ENCODE assay signal across 22 cellular contexts in genomic region chr14:95513261-95513660, GRCh38. TPM values are rescaled to one million over a fixed set of nuclear protein-coding genes. Genes with fewer than 3 reads are reported as not detected.
DNase-seq lines count a peak whose midpoint lies in the region; ATAC-seq and TF ChIP-seq lines count a peak whose summit lies in the region.
"Had no signal": no experiment of that assay in that cellular context is flagged by ENCODE, and none has a peak within 500 bp of the region (broad histone marks: within the 10 kb centered on the region; RNA-seq: fewer than 3 reads in every experiment).

No MANE protein-coding gene starts in this region.

- H3K27ac ChIP-seq in vagina = peak overlapping the region; percentile 94
- H3K27ac ChIP-seq in GM23338 (ENCODE audit: low read depth) = no peak overlapping the region
- no peak overlapping the region for H3K27ac ChIP-seq in transverse colon
- H3K27ac ChIP-seq: KMS-11 had no signal

- H4K20me1 ChIP-seq in GM23338 (replicated peaks; ENCODE audit: insufficient read depth) = no peaks in the 10 kb centered on the region; the same call in 1 of the 2 replicates

- no peak for TF ChIP-seq EP300 in transverse colon (IDR thresholded peaks at IDR 0.05; ENCODE audit: low read depth)

- no peaks in the 10 kb centered on the region for H3K9me2 ChIP-seq in GM23338 (ENCODE audit: insufficient read depth)

- no peak for DNase-seq in activated naive CD8-positive, alpha-beta T cell treated with anti-CD3 and anti-CD28 coated beads, Interleukin-2, amount 50 U/mL, for 24 hours
- no peak for DNase-seq in effector memory CD8-positive, alpha-beta T cell
- no peak for DNase-seq in vagina (ENCODE audit: extremely low spot score in 2 of 2)
- DNase-seq in anterior cingulate cortex (lab: John Stamatoyannopoulos, UW) = no peak
- DNase-seq in GM23338 (ENCODE audit: low spot score) = no peak
- no peak for DNase-seq in transverse colon
- DNase-seq: activated T-cell treated with anti-CD3 and anti-CD28 coated beads for 4 hours; Calu3; cortex of kidney; foreskin fibroblast; NCI-H2081 treated with DMSO at 0.1 percent for 48 hours; NCI-H526; SIG-M5; stimulated activated naive B cell treated with anti-CD40 and anti-IgM and Interleukin-4, amounts not matched to agents 10 μg/mL and 1 μg/mL and 100 μg/mL, for 72 hours had no signal

- no peak overlapping the region for H3K4me2 ChIP-seq in GM23338
- H3K4me2 ChIP-seq: KMS-11 had no signal

- no peaks in the 10 kb centered on the region for H3K27me3 ChIP-seq in vagina
- peaks cover 33% of the 10 kb centered on the region for H3K27me3 ChIP-seq in GM23338 (ENCODE audit: insufficient read depth)
- H3K27me3 ChIP-seq in transverse colon = no peaks in the 10 kb centered on the region
- H3K27me3 ChIP-seq: breast epithelium, right atrium auricular region, upper lobe of left lung had no signal

- ATAC-seq in activated naive CD8-positive, alpha-beta T cell treated with anti-CD3 and anti-CD28 coated beads, Interleukin-2, amount 50 U/mL, for 24 hours = no peak
- ATAC-seq in effector memory CD8-positive, alpha-beta T cell (replicated peaks) = no peak
- no peak for ATAC-seq in GM23338
- ATAC-seq: activated naive CD4-positive, alpha-beta T cell treated with anti-CD3 and anti-CD28 coated beads, Interleukin-2, amount 50 U/mL, for 72 hours; stimulated activated naive B cell treated with anti-CD40 and anti-IgM and Interleukin-4, amounts not matched to agents 10 μg/mL and 1 μg/mL and 100 μg/mL, for 72 hours had no signal

- in situ Hi-C loops in transverse colon (cut with MboI; ENCODE audit: low pct_ligation_motif_present in 1 of 4, low pct_unique_long_range_greater_than_20kb in 1 of 4, low sequenced_read_pairs in 3 of 4) = no loop called here

- H3K27ac Mint-ChIP-seq in activated naive CD8-positive, alpha-beta T cell = peak overlapping the region; percentile 62
- no peak overlapping the region for H3K27ac Mint-ChIP-seq in activated naive CD8-positive, alpha-beta T cell treated with anti-CD3 and anti-CD28 coated beads, Interleukin-2, amount 50 U/mL, for 24 hours
- H3K27ac Mint-ChIP-seq in IgD-negative memory B cell (peak overlapping the region; percentile 23 to 65 (median 29)), GM23338 (no peak overlapping the region)
- peak overlapping the region; percentile 95 for H3K27ac Mint-ChIP-seq in effector memory CD8-positive, alpha-beta T cell
- H3K27ac Mint-ChIP-seq: mesothelial cell of epicardium had no signal

- no peak overlapping the region for H3K4me3 Mint-ChIP-seq in activated naive CD8-positive, alpha-beta T cell
- no peak overlapping the region for H3K4me3 Mint-ChIP-seq in activated naive CD8-positive, alpha-beta T cell treated with anti-CD3 and anti-CD28 coated beads, Interleukin-2, amount 50 U/mL, for 24 hours
- peak overlapping the region; percentile 21 to 98 (median 71) for H3K4me3 Mint-ChIP-seq in IgD-negative memory B cell
- no peak overlapping the region for H3K4me3 Mint-ChIP-seq in effector memory CD8-positive, alpha-beta T cell
- H3K4me3 Mint-ChIP-seq in GM23338 = no peak overlapping the region
- H3K4me3 Mint-ChIP-seq: mesothelial cell of epicardium; stimulated activated naive B cell treated with anti-CD40 and anti-IgM and Interleukin-4, amounts not matched to agents 10 μg/mL and 1 μg/mL and 100 μg/mL, for 72 hours had no signal

- peaks cover 86% of the 10 kb centered on the region for H3K4me1 ChIP-seq in vagina
- peaks cover 3% of the 10 kb centered on the region; the same call in 1 of the 2 replicates for H3K4me1 ChIP-seq in GM23338 (ENCODE audit: insufficient read depth)
- peaks cover 18 to 42% (median 31%) of the 10 kb centered on the region in 4 donors for H3K4me1 ChIP-seq in transverse colon

- H3K9me3 ChIP-seq in vagina = no peaks in the 10 kb centered on the region
- no peaks in the 10 kb centered on the region for H3K9me3 ChIP-seq in transverse colon
- H3K9me3 ChIP-seq: breast epithelium, right atrium auricular region, upper lobe of left lung had no signal

- no peaks in the 10 kb centered on the region for H3K36me3 Mint-ChIP-seq in activated naive CD8-positive, alpha-beta T cell
- H3K36me3 Mint-ChIP-seq in activated naive CD8-positive, alpha-beta T cell treated with anti-CD3 and anti-CD28 coated beads, Interleukin-2, amount 50 U/mL, for 24 hours (ENCODE audit: low read depth) = peaks cover 8% of the 10 kb centered on the region
- H3K36me3 Mint-ChIP-seq in IgD-negative memory B cell (peaks cover 1% of the 10 kb centered on the region), GM23338 (ENCODE audit: low read depth) (no peaks in the 10 kb centered on the region)
- peaks cover 17% of the 10 kb centered on the region for H3K36me3 Mint-ChIP-seq in effector memory CD8-positive, alpha-beta T cell (ENCODE audit: insufficient read depth)
- H3K36me3 Mint-ChIP-seq: mesothelial cell of epicardium had no signal

- WGBS in transverse colon (ENCODE audit: low coverage in 1 of 2), 2 donors = 53 to 80% methylated on average over 4 to 6 of the region's 6 CpGs

- H3K4me3 ChIP-seq in vagina (no peak overlapping the region), GM23338 (no peak overlapping the region), transverse colon (no peak overlapping the region)
- H3K4me3 ChIP-seq: breast epithelium, right atrium auricular region, upper lobe of left lung had no signal

- H3K4me1 Mint-ChIP-seq in activated naive CD8-positive, alpha-beta T cell (ENCODE audit: low read depth) = peaks cover 62% of the 10 kb centered on the region
- H3K4me1 Mint-ChIP-seq in activated naive CD8-positive, alpha-beta T cell treated with anti-CD3 and anti-CD28 coated beads, Interleukin-2, amount 50 U/mL, for 24 hours = peaks cover 73% of the 10 kb centered on the region
- peaks cover 52 to 56% (median 54%) of the 10 kb centered on the region in 3 donors for H3K4me1 Mint-ChIP-seq in IgD-negative memory B cell
- peaks cover 41 to 54% of the 10 kb centered on the region in 2 donors for H3K4me1 Mint-ChIP-seq in effector memory CD8-positive, alpha-beta T cell (ENCODE audit: low read depth in 2 of 2)
- H3K4me1 Mint-ChIP-seq in GM23338 = peaks cover 10% of the 10 kb centered on the region

- no peak for TF ChIP-seq POLR2A in vagina (IDR thresholded peaks at IDR 0.05)
- no peak for TF ChIP-seq POLR2A in transverse colon (IDR thresholded peaks at IDR 0.05)

- no peaks in the 10 kb centered on the region for H3K9me3 Mint-ChIP-seq in activated naive CD8-positive, alpha-beta T cell (ENCODE audit: low read depth)
- H3K9me3 Mint-ChIP-seq in activated naive CD8-positive, alpha-beta T cell treated with anti-CD3 and anti-CD28 coated beads, Interleukin-2, amount 50 U/mL, for 24 hours = no peaks in the 10 kb centered on the region
- H3K9me3 Mint-ChIP-seq in IgD-negative memory B cell (no peaks in the 10 kb centered on the region), GM23338 (no peaks in the 10 kb centered on the region)
- no peaks in the 10 kb centered on the region for H3K9me3 Mint-ChIP-seq in effector memory CD8-positive, alpha-beta T cell
- H3K9me3 Mint-ChIP-seq: activated naive CD4-positive, alpha-beta T cell treated with anti-CD3 and anti-CD28 coated beads, Interleukin-2, amount 50 U/mL, for 72 hours; mesothelial cell of epicardium; stimulated activated naive B cell treated with anti-CD40 and anti-IgM and Interleukin-4, amounts not matched to agents 10 μg/mL and 1 μg/mL and 100 μg/mL, for 72 hours had no signal

- no peaks in the 10 kb centered on the region; the same call in 1 of the 2 replicates for H3F3A ChIP-seq in GM23338 (replicated peaks; ENCODE audit: low read depth)

- no peak for TF ChIP-seq CTCF in vagina (IDR thresholded peaks at IDR 0.05)
- TF ChIP-seq CTCF in GM23338 (conservative IDR thresholded peaks at IDR 0.05; ENCODE audit: low read depth in 2 of 2) = no peak
- TF ChIP-seq CTCF in transverse colon (IDR thresholded peaks at IDR 0.05) = no peak

- H3K36me3 ChIP-seq in vagina (no peaks in the 10 kb centered on the region), GM23338 (ENCODE audit: insufficient read depth) (no peaks in the 10 kb centered on the region), transverse colon (no peaks in the 10 kb centered on the region)
- H3K36me3 ChIP-seq: breast epithelium, right atrium auricular region had no signal

- H3K79me2 ChIP-seq in GM23338 (replicated peaks; ENCODE audit: insufficient read depth) = no peaks in the 10 kb centered on the region

- H2AFZ ChIP-seq in GM23338 = no peak overlapping the region

- H3K27me3 Mint-ChIP-seq in activated naive CD8-positive, alpha-beta T cell = no peaks in the 10 kb centered on the region
- H3K27me3 Mint-ChIP-seq in activated naive CD8-positive, alpha-beta T cell treated with anti-CD3 and anti-CD28 coated beads, Interleukin-2, amount 50 U/mL, for 24 hours = no peaks in the 10 kb centered on the region
- H3K27me3 Mint-ChIP-seq in IgD-negative memory B cell (no peaks in the 10 kb centered on the region), GM23338 (ENCODE audit: insufficient read depth, low read depth, poor library complexity) (peaks cover 19% of the 10 kb centered on the region)
- H3K27me3 Mint-ChIP-seq in effector memory CD8-positive, alpha-beta T cell = no peaks in the 10 kb centered on the region
- H3K27me3 Mint-ChIP-seq: stimulated activated naive B cell treated with anti-CD40 and anti-IgM and Interleukin-4, amounts not matched to agents 10 μg/mL and 1 μg/mL and 100 μg/mL, for 72 hours had no signal

- intact Hi-C loops in vagina (cut with DNase I) (no loop called here), transverse colon (cut with DNase I; ENCODE audit: low total_unique reads) (no loop called here)

RNA-seq across cellular contexts. Expression of gene SYNE3, which starts 3.2 kb away (rescaled TPM):
- 8.8 TPM for polyA plus RNA-seq in IgD-negative memory B cell
- total RNA-seq in vagina = 27.0 TPM
- under 0.01 and 0.03 TPM in 2 replicates for total RNA-seq in GM23338 (2014; rRNA removed; shearing (Covaris generic))
- 0.02 TPM in 1 of 2 replicates, not detected in the other for polyA plus RNA-seq in GM23338 (2016; fragmentation: Nextera tagmentation; extraction: Ambion mirVana)
- 10 to 100 TPM in 3 of 4 donors, 1 to 10 TPM in 1; 9.8 to 46.8 (median 13.9) TPM for total RNA-seq in transverse colon

RNA-seq across cellular contexts. Expression of gene GLRX5, which starts 21.6 kb away (rescaled TPM):
- 34.5 TPM for polyA plus RNA-seq in IgD-negative memory B cell
- 20.4 TPM for total RNA-seq in vagina
- 91.4 and 96.6 TPM in 2 replicates for total RNA-seq in GM23338 (2014; rRNA removed; shearing (Covaris generic))
- polyA plus RNA-seq in GM23338 (2016; fragmentation: Nextera tagmentation; extraction: Ambion mirVana) = 130 and 135 TPM in 2 replicates
- 100 to 1,000 TPM in 1 of 4 donors, 10 to 100 TPM in 3; 11.6 to 177 (median 38.2) TPM for total RNA-seq in transverse colon

Comparison
In these comparisons a context has a peak if more than half of its experiments do, and no peak if none do; other contexts are left out.
1. H3K27ac Mint-ChIP-seq: peak in activated naive CD8-positive, alpha-beta T cell (single experiment), IgD-negative memory B cell (3 of 3) and effector memory CD8-positive, alpha-beta T cell (2 of 2); none in activated naive CD8-positive, alpha-beta T cell treated with anti-CD3 and anti-CD28 coated beads, Interleukin-2, amount 50 U/mL, for 24 hours (single experiment) and GM23338 (single experiment).
2. H3K4me3 Mint-ChIP-seq: peak in IgD-negative memory B cell (4 of 4); none in activated naive CD8-positive, alpha-beta T cell (single experiment), activated naive CD8-positive, alpha-beta T cell treated with anti-CD3 and anti-CD28 coated beads, Interleukin-2, amount 50 U/mL, for 24 hours (single experiment), effector memory CD8-positive, alpha-beta T cell (0 of 2) and GM23338 (single experiment).
3. RNA of gene SYNE3, which starts 3.2 kb away (total RNA-seq): 27.0 TPM in vagina (single experiment) and 9.8 to 46.8 TPM in transverse colon; under 0.01 to 0.03 TPM in GM23338; every median in the first group is over 10 times any median in the second.